ENCODE assay signal across 8 cellular contexts in the genomic region with DNA sequence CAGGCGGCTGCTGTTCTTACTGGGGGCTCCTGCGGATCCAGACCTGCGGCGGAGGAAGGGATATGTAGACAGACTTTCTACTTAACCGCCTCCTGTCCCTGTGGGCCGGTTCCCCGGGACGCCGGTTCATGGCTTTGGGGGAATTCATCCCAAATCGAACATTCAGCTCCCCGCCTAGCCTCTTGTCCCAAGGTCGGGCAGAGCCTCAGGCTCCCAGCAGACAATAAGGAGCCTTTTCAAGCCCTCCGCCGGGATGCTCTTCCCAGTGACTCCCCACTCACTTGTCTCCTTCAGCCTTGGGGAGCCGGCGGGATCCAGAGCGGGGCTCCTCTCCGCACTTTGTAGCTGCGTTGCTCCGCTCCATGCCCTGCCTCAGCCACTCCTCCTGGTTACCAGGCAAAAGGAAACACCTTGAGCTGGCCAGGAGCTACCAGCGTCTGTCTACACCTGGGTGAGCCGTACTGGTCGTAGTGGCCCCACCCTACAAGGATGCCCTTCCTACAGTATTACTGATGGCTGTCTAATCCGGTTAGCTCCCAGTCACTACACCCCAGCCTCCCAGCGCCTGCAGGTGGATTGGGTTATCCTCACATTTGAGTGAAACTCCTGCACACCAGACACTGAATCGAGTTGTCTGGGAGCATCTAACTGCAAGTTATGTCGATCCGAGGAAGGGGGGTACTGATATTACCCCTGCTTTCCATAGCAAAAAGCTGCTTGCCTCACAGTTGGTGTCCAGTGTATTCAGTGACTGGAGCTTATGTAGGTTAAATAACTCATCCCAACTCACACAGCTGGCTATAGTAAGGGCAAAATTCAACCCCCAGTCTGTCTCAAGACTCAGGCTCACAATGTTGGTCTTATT. TPM values are rescaled to one million over a fixed set of nuclear protein-coding genes. Genes with fewer than 3 reads are reported as not detected.
DNase-seq lines count a peak whose midpoint lies in the region; ATAC-seq and TF ChIP-seq lines count a peak whose summit lies in the region.

A gene with protein sequence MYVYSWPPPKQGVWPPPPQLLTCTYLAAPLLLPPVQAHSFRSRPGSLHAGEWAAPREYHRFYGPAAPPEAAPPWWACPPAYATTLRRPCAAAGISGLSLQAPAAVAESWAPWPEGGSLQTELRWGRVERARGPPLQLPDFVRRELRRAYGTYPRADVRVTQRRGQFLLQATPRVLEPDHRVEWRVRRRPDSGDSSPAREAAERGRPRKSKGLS (minus strand): TSS at position 439 of the 865 bp plus-strand sequence. CDS start 450 bp downstream, outside the sequence.

- H3K36me3 ChIP-seq in OCI-LY1 (ENCODE audit: insufficient read depth, low read length) (peaks cover 7% of the 10 kb centered on the region; the same call in 1 of the 2 replicates), neural cell (ENCODE audit: insufficient read depth, low read length) (no peaks in the 10 kb centered on the region)
- peaks cover 12% of the 10 kb centered on the region for H3K36me3 ChIP-seq in effector memory CD4-positive, alpha-beta T cell (ENCODE audit: control insufficient read depth, insufficient read depth, low read length)

- H4K20me1 ChIP-seq in OCI-LY1 (ENCODE audit: insufficient read depth, low read length) (no peaks in the 10 kb centered on the region), neural cell (ENCODE audit: insufficient read depth) (no peaks in the 10 kb centered on the region)

- TF ChIP-seq CTCF in GM12864 (IDR thresholded peaks at IDR 0.05; ENCODE audit: low read depth, low read length, missing control alignments) (no peak), OCI-LY1 (IDR thresholded peaks at IDR 0.05; ENCODE audit: low read length) (no peak), neural cell (IDR thresholded peaks at IDR 0.05; ENCODE audit: poor library complexity, severe bottlenecking) (no peak)

- H3K79me2 ChIP-seq in OCI-LY1 (ENCODE audit: insufficient read depth, low read length): 0 out of 2 replicates have a peak, but pooled peaks cover 5% of the 10 kb centered on the region
- no peaks in the 10 kb centered on the region for H3K79me2 ChIP-seq in neural cell (replicated peaks; ENCODE audit: insufficient read depth, low read length)

- H3F3A ChIP-seq in OCI-LY1 (ENCODE audit: insufficient read depth, low read length) (no peaks in the 10 kb centered on the region), neural cell (ENCODE audit: insufficient read depth, low read length, poor library complexity, severe bottlenecking) (no peaks in the 10 kb centered on the region)

- H3K4me3 ChIP-seq in GM12864 (ENCODE audit: low read depth, low read length) (peak within 1 kb of the TSS; percentile 90), OCI-LY1 (ENCODE audit: low read depth, low read length, poor library complexity, severe bottlenecking) (peak within 1 kb of the TSS; percentile 70), neural cell (ENCODE audit: low read length) (peak within 1 kb of the TSS; percentile 79)
- peak within 1 kb of the TSS; percentile 84 for H3K4me3 ChIP-seq in effector memory CD4-positive, alpha-beta T cell (ENCODE audit: insufficient read depth, low read depth, low read length, poor library complexity, severe bottlenecking)

- H3K27ac ChIP-seq in OCI-LY1 (ENCODE audit: low read depth, low read length, poor library complexity, severe bottlenecking) (peak within 1 kb of the TSS; percentile 58), neural cell (ENCODE audit: low read length) (peak within 1 kb of the TSS; percentile 28)
- H3K27ac ChIP-seq in effector memory CD4-positive, alpha-beta T cell (ENCODE audit: insufficient read depth, low read length, poor library complexity, severe bottlenecking): peak within 1 kb of the TSS; percentile 85

- H2AFZ ChIP-seq in OCI-LY1 (ENCODE audit: low read length) (no peak within 1 kb of the TSS), neural cell (ENCODE audit: low read depth, low read length) (no peak within 1 kb of the TSS)

- peaks cover 22% of the 10 kb centered on the region for H3K4me1 ChIP-seq in OCI-LY1 (ENCODE audit: insufficient read depth, low read length, severe bottlenecking)
- H3K4me1 ChIP-seq in effector memory CD4-positive, alpha-beta T cell (ENCODE audit: control insufficient read depth, insufficient read depth, low read length, poor library complexity, severe bottlenecking): peaks cover 17% of the 10 kb centered on the region

- no peak for DNase-seq in GM12864 (ENCODE audit: low read depth)
- DNase-seq in effector memory CD4-positive, alpha-beta T cell: no peak
- no peak for DNase-seq in activated effector memory CD4-positive, alpha-beta T cell treated with anti-CD3 and anti-CD28 coated beads, Interleukin-2, amount 50 U/mL, for 16 hours
- DNase-seq in MV-4-11 (lab: John Stamatoyannopoulos, UW): no peak
- no peak for DNase-seq in NCI-H2227 (lab: John Stamatoyannopoulos, UW; ENCODE audit: unreplicated experiment)

- peak within 1 kb of the TSS; percentile 92 for H3K4me2 ChIP-seq in OCI-LY1 (ENCODE audit: low read length)
- H3K4me2 ChIP-seq in neural cell (ENCODE audit: low read length): peak within 1 kb of the TSS; percentile 48

- no peak for TF ChIP-seq RAD21 in neural cell (conservative IDR thresholded peaks at IDR 0.05)

- H3K9me3 ChIP-seq in OCI-LY1 (ENCODE audit: low read length) (no peaks in the 10 kb centered on the region), neural cell (ENCODE audit: low read length) (no peaks in the 10 kb centered on the region)
- no peaks in the 10 kb centered on the region for H3K9me3 ChIP-seq in effector memory CD4-positive, alpha-beta T cell (ENCODE audit: control insufficient read depth, low read length)

- no peaks in the 10 kb centered on the region for H3K27me3 ChIP-seq in OCI-LY1 (ENCODE audit: insufficient read depth, low read length)
- no peaks in the 10 kb centered on the region for H3K27me3 ChIP-seq in effector memory CD4-positive, alpha-beta T cell (replicated peaks; ENCODE audit: control insufficient read depth, insufficient read depth, low read length, poor library complexity, severe bottlenecking)
- H3K27me3 ChIP-seq in neural cell (ENCODE audit: insufficient read depth, low read depth, low read length): no peaks in the 10 kb centered on the region

- no peak for TF ChIP-seq EP300 in neural cell (conservative IDR thresholded peaks at IDR 0.05; ENCODE audit: poor library complexity, severe bottlenecking)

- H3K9ac ChIP-seq in OCI-LY1 (ENCODE audit: low read length) (peak within 1 kb of the TSS; percentile 86), neural cell (ENCODE audit: low read length) (peak within 1 kb of the TSS; percentile 79)

- ATAC-seq in HG03521 (IDR thresholded peaks at IDR 0.05; ENCODE audit: unreplicated experiment): no peak

- no peaks in the 10 kb centered on the region for H3K9me2 ChIP-seq in OCI-LY1 (ENCODE audit: low read depth, low read length)
- no peaks in the 10 kb centered on the region for H3K9me2 ChIP-seq in neural cell (ENCODE audit: insufficient read depth, low read length)

TF ChIP-seq in neural cell, 6 proteins besides CTCF, POLR2A, EP300 and RAD21:
- TF ChIP-seq MXI1 (conservative IDR thresholded peaks at IDR 0.05; ENCODE audit: poor library complexity, severe bottlenecking) (no peak), TAF1 (IDR thresholded peaks at IDR 0.05; ENCODE audit: low read depth) (no peak), EZH2 (IDR thresholded peaks at IDR 0.05; ENCODE audit: borderline replicate concordance, insufficient read depth, low read length, poor library complexity, severe bottlenecking) (no peak), SMC3 (conservative IDR thresholded peaks at IDR 0.05; ENCODE audit: poor library complexity) (no peak)

RNA-seq across cellular contexts. Expression of the gene that starts here (rescaled TPM):
- not detected in 2 replicates for polyA plus RNA-seq in neural cell
- polyA minus RNA-seq in neural cell: not detected in 2 replicates

Comparison
In these comparisons a context has a peak if more than half of its experiments do, and no peak if none do; other contexts are left out.
1. H3K27ac ChIP-seq: peak in every context shown above with its lines; median percentile 85 in effector memory CD4-positive, alpha-beta T cell; 58 in OCI-LY1; 28 in neural cell.